In genomic region chr10:94012834-94013830, GRCh38 we compare ENCODE assay signal across 19 cellular contexts. TPM values are rescaled to one million over a fixed set of nuclear protein-coding genes. Genes with fewer than 3 reads are reported as not detected.
DNase-seq lines count a peak whose midpoint lies in the region; ATAC-seq and TF ChIP-seq lines count a peak whose summit lies in the region.
"Had no signal": no experiment of that assay in that cellular context is flagged by ENCODE, and none has a peak within 500 bp of the region (broad histone marks: within the 10 kb centered on the region; RNA-seq: fewer than 3 reads in every experiment).

No MANE protein-coding gene starts in this region.

- no peaks in the 10 kb centered on the region for H3K27me3 ChIP-seq in MG63

- ATAC-seq in GM21619 (IDR thresholded peaks at IDR 0.05; ENCODE audit: unreplicated experiment) (no peak), GM21737 (IDR thresholded peaks at IDR 0.05; ENCODE audit: unreplicated experiment) (no peak)
- ATAC-seq: HepG2 had no signal

- H3K27me3 Mint-ChIP-seq in type B pancreatic cell (no peaks in the 10 kb centered on the region), CD14-positive monocyte (ENCODE audit: low read depth in 3 of 3) (peaks cover 0 to 3% (median 0%) of the 10 kb centered on the region in 3 donors)

- H3K9me3 ChIP-seq in MG63, result peaks cover 4% of the 10 kb centered on the region; the same call in 1 of the 2 replicates
- H3K9me3 ChIP-seq: SK-N-SH had no signal

- no peaks in the 10 kb centered on the region for H3K4me1 Mint-ChIP-seq in type B pancreatic cell (ENCODE audit: unreplicated experiment)
- no peaks in the 10 kb centered on the region for H3K4me1 Mint-ChIP-seq in CD14-positive monocyte

- H3K27ac Mint-ChIP-seq in type B pancreatic cell (peak overlapping the region; percentile 11), CD14-positive monocyte (no peak overlapping the region)

- no peaks in the 10 kb centered on the region for H3K36me3 Mint-ChIP-seq in type B pancreatic cell
- H3K36me3 Mint-ChIP-seq in CD14-positive monocyte, result no peaks in the 10 kb centered on the region

- H3K36me3 ChIP-seq in MG63, result peaks cover 2% of the 10 kb centered on the region

- H3K9me3 Mint-ChIP-seq in type B pancreatic cell (peaks cover 5% of the 10 kb centered on the region), CD14-positive monocyte (peaks cover 0 to 10% (median 0%) of the 10 kb centered on the region in 7 donors)

- DNase-seq in NCI-H1417 (lab: John Stamatoyannopoulos, UW), result peak in 2 of 3 experiments; percentile 29 to 55
- DNase-seq in NCI-H1417 treated with DMSO at 0.1 percent for 48 hours (lab: John Stamatoyannopoulos, UW), result no peak
- DNase-seq in MG63, result peak; percentile 39
- DNase-seq in fibroblast of mammary gland (ENCODE audit: low read depth), result peak; percentile 37
- DNase-seq in type B pancreatic cell (ENCODE audit: extremely low spot score, unreplicated experiment), result no peak
- no peak for DNase-seq in CD14-positive monocyte (ENCODE audit: low spot score)
- DNase-seq: 8988T; Caco-2; DND-41; GF-D8; NCI-H1105 treated with DMSO at 0.1 percent for 48 hours; NCI-H345; NCI-H526 treated with DMSO at 0.1 percent for 48 hours; NK-92 treated with Interleukin-12 subunit alpha and Interleukin-12 subunit beta, amount 100 ng/mL, for 24 hours; OCI-M1; SK-N-SH had no signal

- no peak overlapping the region for H3K4me3 Mint-ChIP-seq in type B pancreatic cell
- H3K4me3 Mint-ChIP-seq in CD14-positive monocyte, result no peak overlapping the region

- H3K4me3 ChIP-seq in MG63, result no peak overlapping the region
- H3K4me3 ChIP-seq in fibroblast of mammary gland (ENCODE audit: control insufficient read depth, low read depth, low read length), result no peak overlapping the region

- no peak for TF ChIP-seq CTCF in fibroblast of mammary gland (conservative IDR thresholded peaks at IDR 0.05; ENCODE audit: control insufficient read depth, insufficient read depth, low read depth, low read length)
- no peak for TF ChIP-seq CTCF in type B pancreatic cell (conservative IDR thresholded peaks at IDR 0.05)
- no peak for TF ChIP-seq CTCF in CD14-positive monocyte (IDR thresholded peaks at IDR 0.05)

- intact Hi-C loops in CD14-positive monocyte (cut with micrococcal nuclease), result no loop called here

RNA-seq across cellular contexts. Expression of gene PLCE1, which starts 19.4 kb away (rescaled TPM):
- total RNA-seq in MG63 (2014; rRNA removed; shearing (Covaris generic); ENCODE audit: low replicate concordance), result 1.5 and 3.9 TPM in 2 replicates
- 5.3 and 7.8 TPM in 2 replicates for total RNA-seq in type B pancreatic cell (ENCODE audit: low replicate concordance)
- under 1 TPM; 0.02 TPM for polyA plus RNA-seq in CD14-positive monocyte
- polyA plus RNA-seq: HepG2 had no signal

Comparison
In these comparisons a context has a peak if more than half of its experiments do, and no peak if none do; other contexts are left out.
1. DNase-seq: peak in NCI-H1417 (2 of 3), MG63 (single experiment) and fibroblast of mammary gland (single experiment); none in NCI-H1417 treated with DMSO at 0.1 percent for 48 hours (single experiment), type B pancreatic cell (single experiment) and CD14-positive monocyte (single experiment).